ENCODE assay signal across 8 cellular contexts in the genomic region with DNA sequence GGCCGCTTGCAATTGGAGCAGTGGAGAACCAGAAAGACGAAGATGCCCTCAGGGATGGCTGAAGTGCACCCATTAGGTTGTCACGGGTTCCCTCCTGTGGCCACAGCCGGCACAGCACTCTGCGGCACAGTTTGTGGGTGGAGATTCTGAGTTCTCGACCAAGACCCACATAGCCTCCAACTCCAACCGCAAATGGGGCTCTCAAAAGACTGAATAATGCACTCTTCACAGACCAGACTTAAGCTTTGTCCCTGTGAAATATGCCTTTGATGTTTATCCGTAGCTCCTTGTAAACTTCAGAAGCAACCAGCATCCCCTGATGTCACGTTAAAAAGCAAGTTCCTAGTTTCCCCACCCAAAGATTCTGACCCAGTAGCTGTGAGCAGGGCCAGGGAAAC. TPM values are rescaled to one million over a fixed set of nuclear protein-coding genes. Genes with fewer than 3 reads are reported as not detected.
DNase-seq lines count a peak whose midpoint lies in the region; ATAC-seq and TF ChIP-seq lines count a peak whose summit lies in the region.

No MANE protein-coding gene starts in this region.

- H3K4me3 Mint-ChIP-seq in activated B cell treated with CpG ODN at 0.5 μM for 24 hours: no peak overlapping the region

- no peak overlapping the region for H3K27ac Mint-ChIP-seq in activated B cell treated with CpG ODN at 0.5 μM for 24 hours

- no peaks in the 10 kb centered on the region for H3K4me1 Mint-ChIP-seq in activated B cell treated with CpG ODN at 0.5 μM for 24 hours

- H3K4me3 ChIP-seq in AG10803 (ENCODE audit: low read length): no peak overlapping the region

- intact Hi-C loops in activated B cell treated with CpG ODN at 0.5 μM for 24 hours (cut with micrococcal nuclease): no loop called here

- ATAC-seq in GM18868 (IDR thresholded peaks at IDR 0.05; ENCODE audit: unreplicated experiment) (peak; percentile 94), HG03108 (IDR thresholded peaks at IDR 0.05; ENCODE audit: unreplicated experiment) (peak; percentile 85), activated B cell treated with CpG ODN at 0.5 μM for 24 hours (ENCODE audit: low read depth) (peak; percentile 77)

- CTCF ChIA-PET in activated B cell treated with CpG ODN at 0.5 μM for 24 hours (lab: Charles Lee): interaction anchor here (1.4 to 1.9 kb wide), 2 partner anchors 165 to 914 kb away, joined by 5 to 7 read pairs; no protein-coding TSS in a partner anchor

- POLR2A ChIA-PET in activated B cell treated with CpG ODN at 0.5 μM for 24 hours (lab: Charles Lee): no interaction called here

- H3K9me3 Mint-ChIP-seq in activated B cell treated with CpG ODN at 0.5 μM for 24 hours: no peaks in the 10 kb centered on the region

- DNase-seq in AG10803 (ENCODE audit: low read depth): peak; percentile 65
- peak; percentile 41 for DNase-seq in NCI-H2196 treated with DMSO at 0.1 percent for 48 hours (lab: John Stamatoyannopoulos, UW; ENCODE audit: unreplicated experiment)
- peak; percentile 26 for DNase-seq in activated B cell treated with CpG ODN at 0.5 μM for 24 hours
- peak; percentile 34 for DNase-seq in central memory CD4-positive, alpha-beta T cell
- DNase-seq in left kidney (ENCODE audit: low read depth, low spot score): peak; percentile 91
- peak; percentile 23 to 67 (median 33) for DNase-seq in stimulated activated CD4-positive, alpha-beta T cell treated with anti-CD3 and anti-CD28 coated beads, TNF-alpha, amount 100 ng/mL, for 24 hours (ENCODE audit: low read depth in 3 of 3)

- no peaks in the 10 kb centered on the region for H3K36me3 Mint-ChIP-seq in activated B cell treated with CpG ODN at 0.5 μM for 24 hours (ENCODE audit: low read depth)

- TF ChIP-seq CTCF in AG10803 (conservative IDR thresholded peaks at IDR 0.05; ENCODE audit: low read length) (peak; percentile 97), activated B cell treated with CpG ODN at 0.5 μM for 24 hours (IDR thresholded peaks at IDR 0.05) (no peak)

- H3K27me3 Mint-ChIP-seq in activated B cell treated with CpG ODN at 0.5 μM for 24 hours: peaks cover 4% of the 10 kb centered on the region

RNA-seq across cellular contexts. Expression of a gene that starts 0.9 kb away (rescaled TPM):
- total RNA-seq in activated B cell treated with CpG ODN at 0.5 μM for 24 hours: not detected in 2 replicates

RNA-seq across cellular contexts. Expression of a gene that starts 31.1 kb away (rescaled TPM):
- total RNA-seq in activated B cell treated with CpG ODN at 0.5 μM for 24 hours: not detected in 2 replicates

RNA-seq across cellular contexts. Expression of a gene that starts 38.4 kb away (rescaled TPM):
- not detected in 2 replicates for total RNA-seq in activated B cell treated with CpG ODN at 0.5 μM for 24 hours

Comparison
In these comparisons a context has a peak if more than half of its experiments do, and no peak if none do; other contexts are left out.
1. DNase-seq: peak in every context shown above with its lines; median percentile 91 in left kidney; 65 in AG10803; 41 in NCI-H2196 treated with DMSO at 0.1 percent for 48 hours; 34 in central memory CD4-positive, alpha-beta T cell; 33 in stimulated activated CD4-positive, alpha-beta T cell treated with anti-CD3 and anti-CD28 coated beads, TNF-alpha, amount 100 ng/mL, for 24 hours; 26 in activated B cell treated with CpG ODN at 0.5 μM for 24 hours.